ENCODE assay signal across 16 cellular contexts in the genomic region with DNA sequence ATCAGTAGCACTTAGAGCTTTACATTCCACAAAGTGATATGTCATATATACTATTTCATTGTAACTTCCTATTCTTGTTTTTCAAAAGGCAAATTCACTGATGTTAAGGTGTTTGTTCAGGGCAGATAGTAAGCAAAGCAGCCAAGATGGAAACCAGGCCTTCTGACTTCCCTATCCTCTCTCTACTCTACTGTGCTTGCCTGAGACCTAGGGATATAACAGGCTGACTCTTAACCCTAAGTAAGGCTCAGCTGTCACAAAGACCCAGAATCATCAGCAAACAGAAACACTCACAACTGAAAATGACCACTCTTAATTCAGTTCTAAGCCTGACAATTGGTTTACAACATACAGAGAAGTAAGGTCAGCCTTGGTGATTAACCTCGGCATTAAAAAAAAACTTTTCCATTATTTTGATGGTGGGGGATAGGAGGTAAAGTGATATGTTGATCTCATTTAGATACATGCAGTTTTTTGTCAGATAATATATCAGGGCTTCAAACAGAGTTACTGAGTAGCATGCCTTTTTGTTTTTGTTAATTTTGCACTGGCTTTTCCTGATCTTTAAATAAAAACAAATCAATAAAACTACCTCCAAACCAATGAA.
"Had no signal": no experiment of that assay in that cellular context is flagged by ENCODE, and none has a peak within 500 bp of the region (broad histone marks: within the 10 kb centered on the region; RNA-seq: fewer than 3 reads in every experiment).

No MANE protein-coding gene starts in this region.

- H3K9me3 ChIP-seq: esophagus squamous epithelium, neutrophil had no signal

- ATAC-seq: activated CD8-positive, alpha-beta T cell treated with anti-CD3 and anti-CD28 coated beads for 36 hours; activated T-cell treated with anti-CD3 and anti-CD28 coated beads, Interleukin-2, amount 50 U/mL, for 72 hours; foreskin keratinocyte; stimulated activated memory B cell treated with anti-CD40 and anti-IgM and Interleukin-4, amounts not matched to agents 10 μg/mL and 1 μg/mL and 100 μg/mL, for 72 hours had no signal

- H3K27me3 Mint-ChIP-seq: stimulated activated memory B cell treated with anti-CD40 and anti-IgM and Interleukin-4, amounts not matched to agents 10 μg/mL and 1 μg/mL and 100 μg/mL, for 72 hours had no signal

- H3K4me3 Mint-ChIP-seq: activated CD8-positive, alpha-beta T cell treated with anti-CD3 and anti-CD28 coated beads for 36 hours; activated naive CD8-positive, alpha-beta T cell; activated T-cell treated with anti-CD3 and anti-CD28 coated beads, Interleukin-2, amount 50 U/mL, for 72 hours; immature natural killer cell; stimulated activated memory B cell treated with anti-CD40 and anti-IgM and Interleukin-4, amounts not matched to agents 10 μg/mL and 1 μg/mL and 100 μg/mL, for 72 hours had no signal

- H3K36me3 Mint-ChIP-seq: activated naive CD8-positive, alpha-beta T cell; immature natural killer cell; stimulated activated memory B cell treated with anti-CD40 and anti-IgM and Interleukin-4, amounts not matched to agents 10 μg/mL and 1 μg/mL and 100 μg/mL, for 72 hours had no signal

- H3K4me1 ChIP-seq: esophagus squamous epithelium, foreskin keratinocyte had no signal

- H3K36me3 ChIP-seq: esophagus squamous epithelium, neutrophil had no signal

- DNase-seq: activated CD4-positive, alpha-beta T cell treated with anti-CD3 and anti-CD28 coated beads for 48 hours; activated CD8-positive, alpha-beta memory T cell treated with anti-CD3 and anti-CD28 coated beads, Interleukin-2, amount 50 U/mL, for 48 hours; activated CD8-positive, alpha-beta T cell treated with anti-CD3 and anti-CD28 coated beads for 36 hours; activated gamma-delta T cell; activated T-cell treated with anti-CD3 and anti-CD28 coated beads, Interleukin-2, amount 50 U/mL, for 72 hours; amniotic stem cell; caudate nucleus; effector CD4-positive, alpha-beta T cell; esophagus squamous epithelium; foreskin keratinocyte; immature natural killer cell; posterior cingulate gyrus; stimulated activated CD4-positive, alpha-beta T cell treated with anti-CD3 and anti-CD28 coated beads, Interleukin-2, amount 100 ng/mL, for 48 hours had no signal

- H3K27ac Mint-ChIP-seq: activated CD8-positive, alpha-beta T cell treated with anti-CD3 and anti-CD28 coated beads for 36 hours; activated naive CD8-positive, alpha-beta T cell; activated T-cell treated with anti-CD3 and anti-CD28 coated beads, Interleukin-2, amount 50 U/mL, for 72 hours; immature natural killer cell; stimulated activated memory B cell treated with anti-CD40 and anti-IgM and Interleukin-4, amounts not matched to agents 10 μg/mL and 1 μg/mL and 100 μg/mL, for 72 hours had no signal

- H3K27me3 ChIP-seq: esophagus squamous epithelium, foreskin keratinocyte had no signal

- H3K9me3 Mint-ChIP-seq: activated CD8-positive, alpha-beta T cell treated with anti-CD3 and anti-CD28 coated beads for 36 hours; activated T-cell treated with anti-CD3 and anti-CD28 coated beads, Interleukin-2, amount 50 U/mL, for 72 hours; immature natural killer cell; stimulated activated memory B cell treated with anti-CD40 and anti-IgM and Interleukin-4, amounts not matched to agents 10 μg/mL and 1 μg/mL and 100 μg/mL, for 72 hours had no signal

- H3K27ac ChIP-seq: esophagus squamous epithelium, foreskin keratinocyte, neutrophil had no signal

- H3K4me3 ChIP-seq: esophagus squamous epithelium had no signal

- H3K4me1 Mint-ChIP-seq: immature natural killer cell; stimulated activated memory B cell treated with anti-CD40 and anti-IgM and Interleukin-4, amounts not matched to agents 10 μg/mL and 1 μg/mL and 100 μg/mL, for 72 hours had no signal
